Comparison of ENCODE assay signal across 9 cellular contexts in the genomic region with DNA sequence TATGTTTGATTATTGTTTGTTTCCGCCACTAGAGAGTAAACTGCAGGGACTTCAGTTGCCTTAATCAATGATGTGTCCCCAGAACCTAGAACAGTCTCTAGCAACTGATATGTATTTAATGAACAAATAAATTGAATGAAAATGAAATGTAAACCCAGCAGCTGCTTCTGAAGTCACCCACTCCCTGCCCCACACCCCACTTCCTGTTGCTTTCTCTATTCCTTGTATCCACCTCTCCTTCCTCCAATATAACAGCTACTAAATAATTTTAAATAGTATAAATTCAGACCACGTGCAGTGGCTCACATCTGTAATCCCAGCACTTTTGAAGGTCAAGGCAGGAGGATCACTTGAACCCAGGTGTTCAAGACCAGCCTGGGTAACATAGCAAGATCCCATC. TPM values are rescaled to one million over a fixed set of nuclear protein-coding genes. Genes with fewer than 3 reads are reported as not detected.
DNase-seq lines count a peak whose midpoint lies in the region; ATAC-seq and TF ChIP-seq lines count a peak whose summit lies in the region.
"Had no signal": no experiment of that assay in that cellular context is flagged by ENCODE, and none has a peak within 500 bp of the region (broad histone marks: within the 10 kb centered on the region; RNA-seq: fewer than 3 reads in every experiment).

No MANE protein-coding gene starts in this region.

- TF ChIP-seq CTCF in DOHH2 (IDR thresholded peaks at IDR 0.05; ENCODE audit: low read depth, low read length, poor library complexity, severe bottlenecking) (no peak), VCaP (conservative IDR thresholded peaks at IDR 0.05) (no peak)

- WGBS in esophagus, 2 donors, result 73 to 81% methylated on average over 2 of the region's 2 CpGs

- H4K20me1 ChIP-seq in DOHH2 (ENCODE audit: control insufficient read depth, insufficient read depth, low read depth, low read length), result peaks cover 45% of the 10 kb centered on the region; the same call in 1 of the 2 replicates

- peaks cover 86% of the 10 kb centered on the region for H3K4me1 ChIP-seq in DOHH2 (ENCODE audit: control insufficient read depth, low read length)
- H3K4me1 ChIP-seq in esophagus (ENCODE audit: control insufficient read depth in 2 of 2, insufficient read depth in 2 of 2, low read length in 1 of 2), result peaks cover 19 to 43% of the 10 kb centered on the region in 2 donors
- peaks cover 70 to 80% (median 79%) of the 10 kb centered on the region in 3 donors for H3K4me1 ChIP-seq in skeletal muscle tissue (ENCODE audit: control insufficient read depth in 3 of 3, insufficient read depth in 3 of 3, low read length in 3 of 3)

- H3K36me3 ChIP-seq in DOHH2 (ENCODE audit: control insufficient read depth, low read length) (peaks cover 58% of the 10 kb centered on the region), esophagus (ENCODE audit: control insufficient read depth in 2 of 2, insufficient read depth in 2 of 2, low read length in 1 of 2) (peaks cover 0 to 6% of the 10 kb centered on the region in 2 donors), skeletal muscle tissue (ENCODE audit: control insufficient read depth in 3 of 3, insufficient read depth in 3 of 3, low read length in 3 of 3) (peaks cover 0 to 6% (median 0%) of the 10 kb centered on the region in 3 donors), MG63 (peaks cover 86% of the 10 kb centered on the region)

- peak overlapping the region; percentile 14; the same call in 1 of the 2 replicates for H3K27ac ChIP-seq in DOHH2 (ENCODE audit: low read depth, low read length)
- H3K27ac ChIP-seq in VCaP, result peak overlapping the region; percentile 59
- H3K27ac ChIP-seq in esophagus (ENCODE audit: low read depth in 2 of 2, low read length in 1 of 2), result peak overlapping the region; percentile 70 to 98
- H3K27ac ChIP-seq in skeletal muscle tissue (ENCODE audit: low read depth, low read length), result peak overlapping the region; percentile 59

- H3F3A ChIP-seq in DOHH2 (ENCODE audit: control insufficient read depth, insufficient read depth), result no peaks in the 10 kb centered on the region

- H3K4me3 ChIP-seq in DOHH2 (ENCODE audit: low read length) (no peak overlapping the region), esophagus (ENCODE audit: low read depth in 1 of 2, low read length in 2 of 2) (no peak overlapping the region), skeletal muscle tissue (ENCODE audit: low read length in 3 of 3) (no peak overlapping the region), MG63 (no peak overlapping the region)

- no peak for ATAC-seq in HG03095 (IDR thresholded peaks at IDR 0.05; ENCODE audit: unreplicated experiment)

- no peak for DNase-seq in MG63
- no peak for DNase-seq in NCI-H187 (lab: John Stamatoyannopoulos, UW)
- no peak for DNase-seq in posterior vena cava (ENCODE audit: low spot score)
- DNase-seq: NK-92 treated with Interleukin-12 subunit alpha and Interleukin-12 subunit beta, amount 100 ng/mL, for 24 hours had no signal

- intact Hi-C loops in posterior vena cava (cut with DNase I), result no loop called here

- H3K9me3 ChIP-seq in DOHH2 (ENCODE audit: control insufficient read depth, insufficient read depth, low read length) (no peaks in the 10 kb centered on the region), esophagus (ENCODE audit: control insufficient read depth in 2 of 2, insufficient read depth in 1 of 2, low read depth in 1 of 2, low read length in 1 of 2) (no peaks in the 10 kb centered on the region), skeletal muscle tissue (ENCODE audit: control insufficient read depth in 3 of 3, low read length in 3 of 3) (no peaks in the 10 kb centered on the region), MG63 (no peaks in the 10 kb centered on the region)

- H3K9ac ChIP-seq in skeletal muscle tissue (ENCODE audit: low read depth in 1 of 3, low read length in 3 of 3), result no peak overlapping the region

- peaks cover 100% of the 10 kb centered on the region for H3K79me2 ChIP-seq in DOHH2 (ENCODE audit: control insufficient read depth, low read length)

- peak overlapping the region; percentile 28 for H3K4me2 ChIP-seq in DOHH2 (ENCODE audit: low read length)

- no peaks in the 10 kb centered on the region for H3K27me3 ChIP-seq in DOHH2 (ENCODE audit: control insufficient read depth, low read length)
- no peaks in the 10 kb centered on the region for H3K27me3 ChIP-seq in esophagus (ENCODE audit: control insufficient read depth in 1 of 2, insufficient read depth in 2 of 2, low read length in 2 of 2)
- H3K27me3 ChIP-seq in skeletal muscle tissue (ENCODE audit: control insufficient read depth in 3 of 3, insufficient read depth in 3 of 3, low read length in 3 of 3), result no peaks in the 10 kb centered on the region
- no peaks in the 10 kb centered on the region for H3K27me3 ChIP-seq in MG63

- no peaks in the 10 kb centered on the region for H3K9me2 ChIP-seq in DOHH2 (replicated peaks; ENCODE audit: control insufficient read depth, low read length)

RNA-seq across cellular contexts. Expression of a gene that starts 15.8 kb away (rescaled TPM):
- polyA plus RNA-seq in esophagus, result 100 to 1,000 TPM; 107 to 114 TPM
- 111 TPM for total RNA-seq in skeletal muscle tissue
- total RNA-seq in MG63 (2014; rRNA removed; shearing (Covaris generic); ENCODE audit: low replicate concordance), result 323 and 380 TPM in 2 replicates
- total RNA-seq in posterior vena cava, result 100 to 1,000 TPM; 831 to 938 TPM

Comparison
In these comparisons a context has a peak if more than half of its experiments do, and no peak if none do; other contexts are left out.
1. H3K27ac ChIP-seq: peak in every context shown above with its lines; median percentile 84 in esophagus; 59 in VCaP; 59 in skeletal muscle tissue; 14 in DOHH2.